In the genomic region with DNA sequence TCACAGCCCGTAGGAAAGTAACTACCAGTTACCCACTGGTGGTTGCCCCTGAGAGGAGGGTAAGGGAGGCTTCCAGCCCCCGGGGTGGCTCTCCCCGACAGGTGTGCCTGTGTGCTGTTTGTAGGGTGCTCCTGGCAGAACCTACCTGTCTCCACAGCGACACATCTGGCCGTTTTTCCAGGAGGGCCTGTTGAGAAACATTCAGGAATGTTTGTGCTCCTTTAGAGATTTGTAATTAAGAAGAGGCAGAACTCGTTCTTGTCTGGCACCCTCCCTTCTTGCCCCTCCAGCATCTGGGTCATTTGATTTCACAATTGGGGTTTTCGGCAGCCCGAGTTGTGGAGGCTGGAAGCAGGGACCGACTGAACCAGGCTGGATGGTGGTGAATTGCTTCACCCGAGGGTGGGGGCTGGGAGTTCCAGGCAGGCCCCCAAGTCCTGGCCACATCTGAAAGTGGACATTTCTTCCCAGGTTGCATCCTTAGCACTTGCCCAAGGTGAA, we compare ENCODE assay signal across 1 cellular context.
TF ChIP-seq lines count a peak whose summit lies in the region.

No MANE protein-coding gene starts in this region.

TF ChIP-seq in neural cell, 6 proteins besides CTCF, POLR2A, EP300 and RAD21:
- TF ChIP-seq REST (IDR thresholded peaks at IDR 0.05; ENCODE audit: borderline replicate concordance) (no peak), POLR2AphosphoS5 (IDR thresholded peaks at IDR 0.05) (no peak), EZH2 (IDR thresholded peaks at IDR 0.05; ENCODE audit: borderline replicate concordance, insufficient read depth, low read length, poor library complexity, severe bottlenecking) (no peak), SMC3 (conservative IDR thresholded peaks at IDR 0.05; ENCODE audit: poor library complexity) (no peak), TAF1 (IDR thresholded peaks at IDR 0.05; ENCODE audit: low read depth) (no peak), MXI1 (conservative IDR thresholded peaks at IDR 0.05; ENCODE audit: poor library complexity, severe bottlenecking) (no peak)
TF ChIP-seq in neural cell: peak in this region for 0.
